In the genomic region with DNA sequence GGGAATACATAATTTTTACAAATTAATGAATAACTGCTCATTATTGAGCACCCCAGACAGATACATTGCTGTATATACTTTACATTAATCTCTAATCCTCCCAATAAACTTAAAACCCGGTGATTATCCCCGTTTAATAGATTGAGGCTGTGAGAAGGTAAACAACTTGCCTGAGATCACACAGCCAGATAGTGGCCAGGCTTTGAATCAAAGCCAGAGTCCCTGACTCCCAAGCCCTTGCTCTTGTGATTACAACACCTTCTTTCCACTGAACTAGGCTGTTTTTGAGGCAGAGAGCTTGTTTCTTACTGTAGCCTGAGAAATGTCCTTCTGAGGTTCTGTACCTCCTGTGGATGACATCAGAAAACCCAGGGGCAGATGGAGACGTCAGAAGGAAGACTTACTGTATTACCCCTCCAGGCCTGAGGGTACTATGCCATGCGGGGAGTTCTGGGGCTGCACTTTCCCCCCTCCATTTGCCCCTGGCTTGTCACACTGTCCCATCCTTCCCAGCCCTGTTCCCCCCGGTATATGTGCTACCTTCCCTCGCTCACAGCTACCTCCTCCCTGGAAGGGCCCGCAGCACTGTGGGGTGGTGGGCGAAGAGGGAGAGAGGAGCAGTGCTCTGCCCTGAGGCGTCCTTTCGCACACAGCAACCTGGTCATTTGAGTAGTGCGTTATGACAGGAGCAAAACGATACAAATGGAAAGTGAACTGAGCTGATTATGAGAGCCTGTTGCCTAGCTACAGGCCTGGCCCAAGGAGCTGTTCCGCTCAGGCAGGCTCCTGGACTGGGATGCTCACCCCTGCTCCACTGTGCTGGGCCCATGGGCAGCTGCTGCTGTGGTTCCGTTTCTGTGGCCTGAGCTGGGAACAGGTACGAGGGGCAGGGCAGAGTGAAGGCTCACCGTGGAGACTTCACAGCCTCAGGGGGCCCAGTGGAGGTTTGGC, we compare ENCODE assay signal across 14 cellular contexts. TPM values are rescaled to one million over a fixed set of nuclear protein-coding genes. Genes with fewer than 3 reads are reported as not detected.
DNase-seq lines count a peak whose midpoint lies in the region; ATAC-seq and TF ChIP-seq lines count a peak whose summit lies in the region.
"Had no signal": no experiment of that assay in that cellular context is flagged by ENCODE, and none has a peak within 500 bp of the region (broad histone marks: within the 10 kb centered on the region; RNA-seq: fewer than 3 reads in every experiment).

No MANE protein-coding gene starts in this region.

- no peak overlapping the region for H4K8ac ChIP-seq in mesendoderm (ENCODE audit: low read depth, low read length)

- no peak for ATAC-seq in DND-41 (ENCODE audit: insufficient read depth, low read depth)
- ATAC-seq in GM21717 (IDR thresholded peaks at IDR 0.05; ENCODE audit: unreplicated experiment) = no peak
- ATAC-seq in HG02938 (IDR thresholded peaks at IDR 0.05; ENCODE audit: unreplicated experiment) = no peak
- ATAC-seq: HCT116 had no signal

- H3K36me3 Mint-ChIP-seq in activated T-helper 1 cell treated with anti-CD3 and anti-CD28 coated beads, Interleukin-12 subunit alpha, Interleukin-12 subunit beta, Interleukin-2, Interleukin-4 antibody, amounts not matched to agents 30 ng/mL and 10 ng/mL and 1 ng/mL, durations not matched to agents 14 hours and 24 hours and 36 hours (ENCODE audit: low read depth) = peaks cover 3% of the 10 kb centered on the region

- peak overlapping the region; percentile 43 for H2AK5ac ChIP-seq in mesendoderm (ENCODE audit: low read length)

- WGBS in mesendoderm (ENCODE audit: extremely low coverage, insufficient coverage, low lambda C conversion rate) = 100% methylated on average over 1 of the region's 16 CpGs

- H3K27me3 ChIP-seq in BE2C (peaks cover 7% of the 10 kb centered on the region), DND-41 (ENCODE audit: insufficient read depth, low read length, poor library complexity) (no peaks in the 10 kb centered on the region), mesendoderm (ENCODE audit: insufficient read depth, low read length, poor library complexity) (no peaks in the 10 kb centered on the region)
- H3K27me3 ChIP-seq: vagina had no signal

- no peak overlapping the region for H2AFZ ChIP-seq in DND-41 (ENCODE audit: low read depth, low read length)

- H3K9me3 ChIP-seq in BE2C (no peaks in the 10 kb centered on the region), DND-41 (ENCODE audit: insufficient read depth, low read length, severe bottlenecking) (no peaks in the 10 kb centered on the region)
- H3K9me3 ChIP-seq: sigmoid colon, vagina had no signal

- H3K4me3 ChIP-seq in BE2C (ENCODE audit: low read depth, low read length) (no peak overlapping the region), DND-41 (ENCODE audit: low read depth in 1 of 2, low read length in 2 of 2) (no peak overlapping the region), mesendoderm (ENCODE audit: low read length) (no peak overlapping the region)
- H3K4me3 ChIP-seq: sigmoid colon, vagina had no signal

- peaks cover 42% of the 10 kb centered on the region for H3K4me1 Mint-ChIP-seq in activated T-helper 1 cell treated with anti-CD3 and anti-CD28 coated beads, Interleukin-12 subunit alpha, Interleukin-12 subunit beta, Interleukin-2, Interleukin-4 antibody, amounts not matched to agents 30 ng/mL and 10 ng/mL and 1 ng/mL, durations not matched to agents 14 hours and 24 hours and 36 hours (ENCODE audit: low read depth)

- H3K4me1 ChIP-seq in BE2C (peaks cover 23% of the 10 kb centered on the region), DND-41 (ENCODE audit: insufficient read depth, low read length) (peaks cover 55% of the 10 kb centered on the region), mesendoderm (ENCODE audit: control insufficient read depth, low read depth, low read length) (peaks cover 34% of the 10 kb centered on the region)

- no peak overlapping the region for H3K18ac ChIP-seq in mesendoderm (ENCODE audit: low read length)

- H3K27me3 Mint-ChIP-seq in activated T-helper 1 cell treated with anti-CD3 and anti-CD28 coated beads, Interleukin-12 subunit alpha, Interleukin-12 subunit beta, Interleukin-2, Interleukin-4 antibody, amounts not matched to agents 30 ng/mL and 10 ng/mL and 1 ng/mL, durations not matched to agents 14 hours and 24 hours and 36 hours (ENCODE audit: insufficient read depth) = peaks cover 12% of the 10 kb centered on the region
- H3K27me3 Mint-ChIP-seq: memory B cell had no signal

- H3K27ac ChIP-seq in DND-41 (ENCODE audit: low read length) = no peak overlapping the region
- H3K27ac ChIP-seq in mesendoderm (ENCODE audit: low read depth, low read length) = no peak overlapping the region
- H3K27ac ChIP-seq: sigmoid colon, vagina had no signal

- H3K79me1 ChIP-seq in mesendoderm (ENCODE audit: low read length) = peaks cover 26% of the 10 kb centered on the region

- H3K4me3 Mint-ChIP-seq in activated T-helper 1 cell treated with anti-CD3 and anti-CD28 coated beads, Interleukin-12 subunit alpha, Interleukin-12 subunit beta, Interleukin-2, Interleukin-4 antibody, amounts not matched to agents 30 ng/mL and 10 ng/mL and 1 ng/mL, durations not matched to agents 14 hours and 24 hours and 36 hours = no peak overlapping the region
- H3K4me3 Mint-ChIP-seq: memory B cell had no signal

- H3K56ac ChIP-seq in mesendoderm (ENCODE audit: low read length) = peak overlapping the region; percentile 74

- TF ChIP-seq CTCF in BE2C (IDR thresholded peaks at IDR 0.05; ENCODE audit: low read depth, low read length) (no peak), DND-41 (IDR thresholded peaks at IDR 0.05; ENCODE audit: borderline replicate concordance, extremely low read depth, low read length, poor library complexity, severe bottlenecking) (no peak)

- H3K36me3 ChIP-seq in BE2C (no peaks in the 10 kb centered on the region), DND-41 (ENCODE audit: insufficient read depth, low read length) (peaks cover 31% of the 10 kb centered on the region), mesendoderm (ENCODE audit: control insufficient read depth, insufficient read depth, low read length) (no peaks in the 10 kb centered on the region)
- H3K36me3 ChIP-seq: sigmoid colon, vagina had no signal

- peak overlapping the region; percentile 18; the same call in 1 of the 2 replicates for H3K9ac ChIP-seq in DND-41 (ENCODE audit: low read depth, low read length)
- H3K9ac ChIP-seq in mesendoderm (ENCODE audit: low read length) = peak overlapping the region; percentile 45

- H3K23ac ChIP-seq in mesendoderm (ENCODE audit: low read length) = no peak overlapping the region

- H3K79me2 ChIP-seq in DND-41 (ENCODE audit: insufficient read depth, low read length) (peaks cover 53% of the 10 kb centered on the region), mesendoderm (ENCODE audit: control insufficient read depth, insufficient read depth, low read length) (peaks cover 57% of the 10 kb centered on the region)

- peak overlapping the region; percentile 69 for H3K27ac Mint-ChIP-seq in activated T-helper 1 cell treated with anti-CD3 and anti-CD28 coated beads, Interleukin-12 subunit alpha, Interleukin-12 subunit beta, Interleukin-2, Interleukin-4 antibody, amounts not matched to agents 30 ng/mL and 10 ng/mL and 1 ng/mL, durations not matched to agents 14 hours and 24 hours and 36 hours
- H3K27ac Mint-ChIP-seq: memory B cell had no signal

- H3K4ac ChIP-seq in mesendoderm (ENCODE audit: low read depth, low read length) = no peak overlapping the region

- H4K20me1 ChIP-seq in DND-41 (ENCODE audit: insufficient read depth, low read length) = peaks cover 66% of the 10 kb centered on the region

- no peak overlapping the region for H4K5ac ChIP-seq in mesendoderm (ENCODE audit: low read length)

- peak; percentile 53 for DNase-seq in BE2C
- no peak for DNase-seq in DND-41
- DNase-seq in activated T-helper 1 cell treated with anti-CD3 and anti-CD28 coated beads, Interleukin-12 subunit alpha, Interleukin-12 subunit beta, Interleukin-2, Interleukin-4 antibody, amounts not matched to agents 30 ng/mL and 10 ng/mL and 1 ng/mL, durations not matched to agents 14 hours and 24 hours and 36 hours (ENCODE audit: low spot score) = no peak
- no peak for DNase-seq in mesendoderm
- DNase-seq in NCI-H1105 treated with DMSO at 0.1 percent for 48 hours (lab: John Stamatoyannopoulos, UW) = no peak
- DNase-seq in hepatic stellate cell (ENCODE audit: low spot score) = no peak
- DNase-seq: activated CD4-positive, alpha-beta T cell treated with anti-CD3 and anti-CD28 coated beads for 4 hours; hippocampal formation; sigmoid colon had no signal

- H3K4me2 ChIP-seq in DND-41 (ENCODE audit: insufficient read depth, low read length) = peak overlapping the region; percentile 78
- H3K4me2 ChIP-seq in mesendoderm (ENCODE audit: low read length) = peak overlapping the region; percentile 2

- peak overlapping the region; percentile 54 for H2BK5ac ChIP-seq in mesendoderm (ENCODE audit: low read length)

- H2BK15ac ChIP-seq in mesendoderm (replicated peaks; ENCODE audit: low read depth) = no peak overlapping the region

- intact Hi-C loops in activated T-helper 1 cell treated with anti-CD3 and anti-CD28 coated beads, Interleukin-12 subunit alpha, Interleukin-12 subunit beta, Interleukin-2, Interleukin-4 antibody, amounts not matched to agents 30 ng/mL and 10 ng/mL and 1 ng/mL, durations not matched to agents 14 hours and 24 hours and 36 hours (cut with micrococcal nuclease) = loop anchor here (5.0 kb wide), 1 partner anchor 658 kb away; the partner anchor contains the start of gene CD53

- H3K9me3 Mint-ChIP-seq in activated T-helper 1 cell treated with anti-CD3 and anti-CD28 coated beads, Interleukin-12 subunit alpha, Interleukin-12 subunit beta, Interleukin-2, Interleukin-4 antibody, amounts not matched to agents 30 ng/mL and 10 ng/mL and 1 ng/mL, durations not matched to agents 14 hours and 24 hours and 36 hours = no peaks in the 10 kb centered on the region
- H3K9me3 Mint-ChIP-seq: memory B cell had no signal

- no peak overlapping the region for H2BK120ac ChIP-seq in mesendoderm (ENCODE audit: low read depth, low read length)

RNA-seq across cellular contexts. Expression of gene KCNC4, which starts 4.6 kb away (rescaled TPM):
- 3.6 TPM for polyA plus RNA-seq in BE2C (2012; ENCODE audit: insufficient read depth, insufficient read length, low read depth)
- 11.8 and 14.3 TPM in 2 replicates for total RNA-seq in activated T-helper 1 cell treated with anti-CD3 and anti-CD28 coated beads, Interleukin-12 subunit alpha, Interleukin-12 subunit beta, Interleukin-2, Interleukin-4 antibody, amounts not matched to agents 30 ng/mL and 10 ng/mL and 1 ng/mL, durations not matched to agents 14 hours and 24 hours and 36 hours
- polyA plus RNA-seq in mesendoderm (2013, experiment 1 of 2) = 6.3 TPM
- 6.0 TPM for polyA plus RNA-seq in mesendoderm (2013, experiment 2 of 2)
